In genomic region chrX:73562986-73563739, GRCh38 we compare ENCODE assay signal across 1 cellular context.
TF ChIP-seq lines count a peak whose summit lies in the region.

TSS of gene CHIC1 (plus strand) at chrX:73563197. CDS start at chrX:73563285, 88 bp downstream.

TF ChIP-seq in K562, 482 proteins besides CTCF, POLR2A, EP300 and RAD21 (continued from another document and continues in another):
- TF ChIP-seq ZNF407 (IDR thresholded peaks at IDR 0.05; ENCODE audit: low read depth) = no peak
- TF ChIP-seq TAF9B (IDR thresholded peaks at IDR 0.05; ENCODE audit: partially characterized antibody) = peak; percentile 59
- peak; percentile 95 for TF ChIP-seq TOE1 (IDR thresholded peaks at IDR 0.05; ENCODE audit: borderline replicate concordance)
- no peak for TF ChIP-seq TOE1 (CRISPR knock-in tag; IDR thresholded peaks at IDR 0.05; ENCODE audit: borderline replicate concordance, low read depth)
- TF ChIP-seq C11orf30 (IDR thresholded peaks at IDR 0.05; ENCODE audit: low read depth) = 0 out of 2 replicates have a peak, but pooled peaks have one; percentile 20
- TF ChIP-seq MAZ (CRISPR knock-in tag; conservative IDR thresholded peaks at IDR 0.05 in 1 of 2, IDR thresholded peaks at IDR 0.05 in 1 of 2) = peak in 1 of 2 experiments; percentile 60; a peak in 1 of 4 replicates
- TF ChIP-seq GABPB2 (CRISPR knock-in tag; conservative IDR thresholded peaks at IDR 0.05) = no peak
- peak; percentile 95 for TF ChIP-seq TFE3 (CRISPR knock-in tag; IDR thresholded peaks at IDR 0.05)
- TF ChIP-seq NELFE (IDR thresholded peaks at IDR 0.05; ENCODE audit: insufficient read depth, insufficient read length) = no peak
- peak; percentile 72 for TF ChIP-seq CBFA2T2 (conservative IDR thresholded peaks at IDR 0.05)
- TF ChIP-seq VEZF1 (CRISPR knock-in tag; IDR thresholded peaks at IDR 0.05) = peak; percentile 64
- peak; percentile 69 for TF ChIP-seq MGA (IDR thresholded peaks at IDR 0.05)
- TF ChIP-seq PHF20 (IDR thresholded peaks at IDR 0.05; ENCODE audit: partially characterized antibody) = peak; percentile 72
- TF ChIP-seq PPARD (CRISPR knock-in tag; IDR thresholded peaks at IDR 0.05) = no peak
- TF ChIP-seq RHOXF2B (CRISPR knock-in tag; conservative IDR thresholded peaks at IDR 0.05) = no peak
- TF ChIP-seq TBP (optimal IDR thresholded peaks at IDR 0.05; ENCODE audit: low read depth, low read length) = peak; percentile 43
- TF ChIP-seq RBFOX2 (IDR thresholded peaks at IDR 0.05; ENCODE audit: low read depth, low read length) = peak; percentile 69
- peak; percentile 31 for TF ChIP-seq POLR2B (IDR thresholded peaks at IDR 0.05; ENCODE audit: low read depth, partially characterized antibody)
- no peak for TF ChIP-seq DNMT1 (IDR thresholded peaks at IDR 0.05)
- TF ChIP-seq ZNF23 (CRISPR knock-in tag; IDR thresholded peaks at IDR 0.05) = no peak
- TF ChIP-seq SMAD1 (IDR thresholded peaks at IDR 0.05; ENCODE audit: low read depth, low read length, partially characterized antibody) = no peak
- TF ChIP-seq YY1 (IDR thresholded peaks at IDR 0.05; ENCODE audit: borderline replicate concordance in 1 of 3, control insufficient read depth in 1 of 3, extremely low read depth in 1 of 3, insufficient read depth in 3 of 3, insufficient read length in 1 of 3, insufficient replicate concordance in 2 of 3, low read depth in 1 of 3, low read length in 2 of 3) = peak; percentile 47 to 88 (median 73)
- TF ChIP-seq EGR1 (conservative IDR thresholded peaks at IDR 0.05) = peak; percentile 82
- no peak for TF ChIP-seq BCOR (IDR thresholded peaks at IDR 0.05)
- TF ChIP-seq NFRKB (IDR thresholded peaks at IDR 0.05; ENCODE audit: low read depth) = peak; percentile 83
- TF ChIP-seq USF1 (CRISPR knock-in tag; IDR thresholded peaks at IDR 0.05) = peak; percentile 78
- no peak for TF ChIP-seq ETS2 (tag; IDR thresholded peaks at IDR 0.05; ENCODE audit: borderline replicate concordance, poor library complexity, severe bottlenecking)
- TF ChIP-seq ZNF740 (CRISPR knock-in tag; IDR thresholded peaks at IDR 0.05) = no peak
- peak in 1 of 2 experiments; percentile 62; a peak in 2 of 4 replicates for TF ChIP-seq ZNF740 (tag; IDR thresholded peaks at IDR 0.05)
- TF ChIP-seq LARP7 (IDR thresholded peaks at IDR 0.05) = no peak
- TF ChIP-seq ZNF644 (tag; IDR thresholded peaks at IDR 0.05; ENCODE audit: low read depth) = no peak
- peak; percentile 58; the same call in 1 of the 2 replicates for TF ChIP-seq CTBP1 (IDR thresholded peaks at IDR 0.05; ENCODE audit: borderline replicate concordance)
- peak; percentile 45 for TF ChIP-seq EP400 (IDR thresholded peaks at IDR 0.05)
- TF ChIP-seq TAF1 (IDR thresholded peaks at IDR 0.05; ENCODE audit: control insufficient read depth, extremely low read depth, insufficient read depth, low read length, severe bottlenecking) = peak; percentile 22
